In genomic region chr11:78801161-78801884, GRCh38 we compare ENCODE assay signal across 10 cellular contexts.
DNase-seq lines count a peak whose midpoint lies in the region; ATAC-seq and TF ChIP-seq lines count a peak whose summit lies in the region.
"Had no signal": no experiment of that assay in that cellular context is flagged by ENCODE, and none has a peak within 500 bp of the region (broad histone marks: within the 10 kb centered on the region; RNA-seq: fewer than 3 reads in every experiment).

No MANE protein-coding gene starts in this region.

- peak overlapping the region; percentile 7 for H3K4me2 ChIP-seq in hepatocyte

- H2AFZ ChIP-seq in hepatocyte, result no peak overlapping the region

- intact Hi-C loops in activated CD4-positive, alpha-beta memory T cell treated with anti-CD3 and anti-CD28 coated beads for 36 hours (cut with micrococcal nuclease), result no loop called here

- no peak overlapping the region for H3K4me3 ChIP-seq in hepatocyte

- CTCF ChIA-PET in activated CD4-positive, alpha-beta memory T cell treated with anti-CD3 and anti-CD28 coated beads for 36 hours (lab: Charles Lee), result interaction anchor here (1.0 kb wide), 1 partner anchor 13 kb away, joined by 3 read pairs; no protein-coding TSS in a partner anchor

- no peaks in the 10 kb centered on the region for H3K9me2 ChIP-seq in hepatocyte (replicated peaks; ENCODE audit: insufficient read depth)

- ATAC-seq in GM18907 (IDR thresholded peaks at IDR 0.05; ENCODE audit: unreplicated experiment) (no peak), GM19452 (IDR thresholded peaks at IDR 0.05; ENCODE audit: unreplicated experiment) (no peak)
- ATAC-seq: HCT116 had no signal

- H3K27me3 ChIP-seq in hepatocyte, result no peaks in the 10 kb centered on the region

- H3K79me2 ChIP-seq in hepatocyte, result no peaks in the 10 kb centered on the region

- 4% methylated on average over 3 of the region's 3 CpGs for WGBS in hepatocyte (ENCODE audit: low lambda C conversion rate, missing lambda C conversion rate)

- no peaks in the 10 kb centered on the region for H3K9me3 Mint-ChIP-seq in activated CD4-positive, alpha-beta memory T cell treated with anti-CD3 and anti-CD28 coated beads for 36 hours

- no peak overlapping the region for H3K27ac Mint-ChIP-seq in activated CD4-positive, alpha-beta memory T cell treated with anti-CD3 and anti-CD28 coated beads for 36 hours

- no peaks in the 10 kb centered on the region for H3K36me3 ChIP-seq in hepatocyte (replicated peaks; ENCODE audit: insufficient read depth, low read depth)

- TF ChIP-seq CTCF in hepatocyte (IDR thresholded peaks at IDR 0.05; ENCODE audit: poor library complexity), result no peak

- DNase-seq in HT1080 (ENCODE audit: low read depth), result peak; percentile 90
- peak; percentile 92 for DNase-seq in amniotic stem cell (lab: John Stamatoyannopoulos, UW)
- peak; percentile 75 for DNase-seq in hepatocyte (ENCODE audit: low spot score)
- peak; percentile 99 for DNase-seq in stromal cell of bone marrow (ENCODE audit: low read depth)
- no peak for DNase-seq in NCI-H1930 (lab: John Stamatoyannopoulos, UW)
- DNase-seq in activated CD4-positive, alpha-beta memory T cell treated with anti-CD3 and anti-CD28 coated beads for 36 hours, result no peak
- DNase-seq: activated CD4-positive, alpha-beta T cell treated with anti-CD3 and anti-CD28 coated beads for 1 hour had no signal

- H3K9me3 ChIP-seq in hepatocyte (ENCODE audit: low read depth), result no peaks in the 10 kb centered on the region

- H3K4me1 Mint-ChIP-seq in activated CD4-positive, alpha-beta memory T cell treated with anti-CD3 and anti-CD28 coated beads for 36 hours (ENCODE audit: low read depth), result no peaks in the 10 kb centered on the region

- peak overlapping the region; percentile 81 for H3K27ac ChIP-seq in hepatocyte

- peaks cover 2% of the 10 kb centered on the region for H3K27me3 Mint-ChIP-seq in activated CD4-positive, alpha-beta memory T cell treated with anti-CD3 and anti-CD28 coated beads for 36 hours

- peaks cover 36% of the 10 kb centered on the region for H3K4me1 ChIP-seq in hepatocyte (ENCODE audit: insufficient read depth)

- no peaks in the 10 kb centered on the region for H3K36me3 Mint-ChIP-seq in activated CD4-positive, alpha-beta memory T cell treated with anti-CD3 and anti-CD28 coated beads for 36 hours

- H4K20me1 ChIP-seq in hepatocyte (ENCODE audit: insufficient read depth, poor library complexity, severe bottlenecking), result no peaks in the 10 kb centered on the region

- no peak overlapping the region for H3K4me3 Mint-ChIP-seq in activated CD4-positive, alpha-beta memory T cell treated with anti-CD3 and anti-CD28 coated beads for 36 hours

- POLR2A ChIA-PET in activated CD4-positive, alpha-beta memory T cell treated with anti-CD3 and anti-CD28 coated beads for 36 hours (lab: Charles Lee), result no interaction called here

Comparison
In these comparisons a context has a peak if more than half of its experiments do, and no peak if none do; other contexts are left out.
1. DNase-seq: peak in HT1080 (single experiment), amniotic stem cell (single experiment), hepatocyte (single experiment) and stromal cell of bone marrow (single experiment); none in NCI-H1930 (0 of 2) and activated CD4-positive, alpha-beta memory T cell treated with anti-CD3 and anti-CD28 coated beads for 36 hours (single experiment).